8 cellular contexts compared by ENCODE assay signal in the genomic region with DNA sequence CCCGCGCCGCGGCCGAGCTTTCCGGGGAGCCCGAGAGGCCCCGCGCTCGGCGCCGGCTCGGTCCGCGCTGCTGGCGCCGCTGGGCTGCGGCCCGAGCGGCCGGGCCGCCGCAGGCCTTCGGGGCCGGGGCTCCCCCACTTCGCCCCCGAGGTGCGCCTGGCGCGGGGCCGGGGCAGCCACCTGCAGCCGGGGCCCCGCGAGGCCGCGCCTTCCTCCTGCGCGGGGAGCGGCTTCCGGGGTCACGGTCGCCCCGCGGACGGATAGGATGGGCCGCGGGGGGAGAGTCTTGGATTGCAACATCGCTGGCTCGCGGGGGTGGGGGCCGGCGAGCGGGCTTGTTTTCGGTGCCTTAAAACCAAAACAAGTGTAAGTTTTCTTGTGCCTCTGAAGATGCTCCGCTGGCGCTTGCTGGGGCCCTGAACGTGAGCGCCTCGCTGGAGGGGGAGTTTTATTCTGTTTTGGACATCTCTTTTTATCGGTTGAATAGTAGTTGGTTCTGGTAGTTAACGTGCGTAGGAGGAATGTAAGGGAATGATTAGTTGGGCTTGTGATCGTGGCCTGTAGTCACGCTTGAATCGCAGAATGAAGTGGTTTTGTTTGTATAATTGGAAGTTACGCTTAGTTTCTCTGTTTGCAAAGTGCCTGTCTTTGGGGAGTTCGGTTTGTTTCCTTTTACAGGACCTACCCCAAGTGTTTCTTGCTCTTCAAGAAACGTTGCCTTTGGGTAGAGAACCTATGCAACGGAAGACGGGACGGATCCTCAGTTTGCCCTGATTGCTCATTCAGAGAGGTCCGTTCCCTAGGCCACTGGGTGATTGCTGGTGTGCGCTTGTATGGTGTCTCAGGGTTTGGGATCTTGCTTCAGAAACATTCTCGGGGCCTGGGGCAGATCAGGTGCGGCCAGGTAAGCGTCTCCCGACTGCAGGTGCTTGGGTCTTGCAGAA. TPM values are rescaled to one million over a fixed set of nuclear protein-coding genes. Genes with fewer than 3 reads are reported as not detected.
DNase-seq lines count a peak whose midpoint lies in the region; ATAC-seq and TF ChIP-seq lines count a peak whose summit lies in the region.

No MANE protein-coding gene starts in this region.

- H3K4me1 ChIP-seq in MM.1S (ENCODE audit: low read length), result peaks cover 9% of the 10 kb centered on the region
- H3K4me1 ChIP-seq in esophagus muscularis mucosa, result peaks cover 37 to 57% (median 49%) of the 10 kb centered on the region in 4 donors

- TF ChIP-seq CTCF in MM.1S (IDR thresholded peaks at IDR 0.05; ENCODE audit: low read length) (no peak), esophagus muscularis mucosa (IDR thresholded peaks at IDR 0.05) (no peak), neural cell (IDR thresholded peaks at IDR 0.05; ENCODE audit: poor library complexity, severe bottlenecking) (no peak), type B pancreatic cell (conservative IDR thresholded peaks at IDR 0.05) (no peak)

- peaks cover 53% of the 10 kb centered on the region for H3K79me2 ChIP-seq in MM.1S (ENCODE audit: low read length)
- peaks cover 50% of the 10 kb centered on the region for H3K79me2 ChIP-seq in neural cell (replicated peaks; ENCODE audit: insufficient read depth, low read length)

- no peak overlapping the region; the same call in 1 of the 2 replicates for H3K27ac ChIP-seq in MM.1S (ENCODE audit: low read length)
- peak overlapping the region; percentile 92 to 98 (median 95) for H3K27ac ChIP-seq in esophagus muscularis mucosa (replicated peaks in 1 of 4)
- H3K27ac ChIP-seq in neural cell (ENCODE audit: low read length), result peak overlapping the region; percentile 42

- no peak for TF ChIP-seq POLR2A in esophagus muscularis mucosa (IDR thresholded peaks at IDR 0.05; ENCODE audit: low read depth)

- H3K4me3 Mint-ChIP-seq in type B pancreatic cell, result peak overlapping the region; percentile 99

- H3K9me3 ChIP-seq in MM.1S (replicated peaks; ENCODE audit: insufficient read depth, low read length) (no peaks in the 10 kb centered on the region), esophagus muscularis mucosa (no peaks in the 10 kb centered on the region), neural cell (ENCODE audit: low read length) (no peaks in the 10 kb centered on the region)

- H3F3A ChIP-seq in MM.1S (ENCODE audit: insufficient read depth, low read length), result no peaks in the 10 kb centered on the region
- H3F3A ChIP-seq in neural cell (ENCODE audit: insufficient read depth, low read length, poor library complexity, severe bottlenecking), result no peaks in the 10 kb centered on the region

- peaks cover 42% of the 10 kb centered on the region for H4K20me1 ChIP-seq in MM.1S (ENCODE audit: insufficient read depth, low read length)
- peaks cover 45% of the 10 kb centered on the region for H4K20me1 ChIP-seq in neural cell (ENCODE audit: insufficient read depth)

- H3K36me3 ChIP-seq in MM.1S (replicated peaks; ENCODE audit: insufficient read depth, low read length) (no peaks in the 10 kb centered on the region; the same call in 1 of the 2 replicates), esophagus muscularis mucosa (peaks cover 13 to 26% (median 18%) of the 10 kb centered on the region in 4 donors), neural cell (ENCODE audit: insufficient read depth, low read length) (no peaks in the 10 kb centered on the region)

- H3K9me2 ChIP-seq in MM.1S (replicated peaks; ENCODE audit: insufficient read depth, low read length), result no peaks in the 10 kb centered on the region
- H3K9me2 ChIP-seq in neural cell (ENCODE audit: insufficient read depth, low read length), result no peaks in the 10 kb centered on the region

- DNase-seq in AG20443 (ENCODE audit: low spot score), result peak; percentile 59
- DNase-seq in MM.1S, result peak; percentile 36
- DNase-seq in activated T-cell treated with anti-CD3 and anti-CD28 coated beads for 1 hour (ENCODE audit: low read depth), result peak; percentile 40
- no peak for DNase-seq in esophagus muscularis mucosa (ENCODE audit: extremely low spot score)
- no peak for DNase-seq in type B pancreatic cell (ENCODE audit: extremely low spot score, unreplicated experiment)
- no peak for DNase-seq in NCI-H1048 (lab: John Stamatoyannopoulos, UW)

- peaks cover 4% of the 10 kb centered on the region for H3K36me3 Mint-ChIP-seq in type B pancreatic cell

- peak; percentile 14 for ATAC-seq in GM21619 (IDR thresholded peaks at IDR 0.05; ENCODE audit: unreplicated experiment)

- no peaks in the 10 kb centered on the region for H3K27me3 Mint-ChIP-seq in type B pancreatic cell

- intact Hi-C loops in esophagus muscularis mucosa (cut with DNase I), result no loop called here

- no peaks in the 10 kb centered on the region for H3K27me3 ChIP-seq in MM.1S (replicated peaks; ENCODE audit: insufficient read depth, low read length)
- H3K27me3 ChIP-seq in esophagus muscularis mucosa, result no peaks in the 10 kb centered on the region
- H3K27me3 ChIP-seq in neural cell (ENCODE audit: insufficient read depth, low read depth, low read length), result no peaks in the 10 kb centered on the region

- TF ChIP-seq RAD21 in neural cell (conservative IDR thresholded peaks at IDR 0.05), result no peak

- H3K4me1 Mint-ChIP-seq in type B pancreatic cell (ENCODE audit: unreplicated experiment), result no peaks in the 10 kb centered on the region

- H3K4me2 ChIP-seq in MM.1S (ENCODE audit: low read depth, low read length) (peak overlapping the region; percentile 80), neural cell (ENCODE audit: low read length) (peak overlapping the region; percentile 93)

- H3K27ac Mint-ChIP-seq in type B pancreatic cell, result peak overlapping the region; percentile 97

- H3K4me3 ChIP-seq in MM.1S (ENCODE audit: low read length) (peak overlapping the region; percentile 77), esophagus muscularis mucosa (peak overlapping the region; percentile 61 to 91 (median 74)), neural cell (ENCODE audit: low read length) (peak overlapping the region; percentile 81)

- TF ChIP-seq EP300 in esophagus muscularis mucosa (IDR thresholded peaks at IDR 0.05), result no peak
- TF ChIP-seq EP300 in neural cell (conservative IDR thresholded peaks at IDR 0.05; ENCODE audit: poor library complexity, severe bottlenecking), result no peak

- H2AFZ ChIP-seq in MM.1S (ENCODE audit: low read length) (no peak overlapping the region), neural cell (ENCODE audit: low read depth, low read length) (no peak overlapping the region)

- WGBS in esophagus muscularis mucosa, result under 1% methylated on average over 13 of the region's 77 CpGs

- H3K9ac ChIP-seq in MM.1S (ENCODE audit: low read length) (peak overlapping the region; percentile 72), neural cell (ENCODE audit: low read length) (peak overlapping the region; percentile 83)

- H3K9me3 Mint-ChIP-seq in type B pancreatic cell, result no peaks in the 10 kb centered on the region

TF ChIP-seq in neural cell, 6 proteins besides CTCF, POLR2A, EP300 and RAD21:
- peak; percentile 64 for TF ChIP-seq MXI1 (conservative IDR thresholded peaks at IDR 0.05; ENCODE audit: poor library complexity, severe bottlenecking)
- TF ChIP-seq EZH2 (IDR thresholded peaks at IDR 0.05; ENCODE audit: borderline replicate concordance, insufficient read depth, low read length, poor library complexity, severe bottlenecking), result no peak
TF ChIP-seq in neural cell: peak in this region for 1.

RNA-seq across cellular contexts. Expression of a gene that starts 0.7 kb away (rescaled TPM):
- 10 to 100 TPM; 42.8 to 70.5 (median 63.9) TPM for total RNA-seq in esophagus muscularis mucosa
- 111 and 126 TPM in 2 replicates for polyA plus RNA-seq in neural cell
- polyA minus RNA-seq in neural cell, result 88.9 and 97.6 TPM in 2 replicates
- 157 and 170 TPM in 2 replicates for total RNA-seq in type B pancreatic cell (ENCODE audit: low replicate concordance)

RNA-seq across cellular contexts. Expression of a gene that starts 23.3 kb away (rescaled TPM):
- total RNA-seq in esophagus muscularis mucosa (1 to 10 TPM; 1.3 to 4.2 (median 2.3) TPM), type B pancreatic cell (ENCODE audit: low replicate concordance) (5.0 and 6.9 TPM in 2 replicates)
- polyA plus RNA-seq in neural cell, result 65.2 and 93.7 TPM in 2 replicates
- 33.0 and 36.8 TPM in 2 replicates for polyA minus RNA-seq in neural cell

RNA-seq across cellular contexts. Expression of a gene that starts 41.5 kb away (rescaled TPM):
- 100 to 1,000 TPM in 3 of 4 donors, 10 to 100 TPM in 1; 78.2 to 112 (median 106) TPM for total RNA-seq in esophagus muscularis mucosa
- polyA plus RNA-seq in neural cell, result 102 and 106 TPM in 2 replicates
- polyA minus RNA-seq in neural cell, result 45.6 and 52.8 TPM in 2 replicates
- 53.1 and 54.0 TPM in 2 replicates for total RNA-seq in type B pancreatic cell (ENCODE audit: low replicate concordance)

RNA-seq across cellular contexts. Expression of a gene that starts 41.6 kb away (rescaled TPM):
- total RNA-seq in esophagus muscularis mucosa, result 10 to 100 TPM; 54.4 to 70.5 (median 61.1) TPM
- polyA plus RNA-seq in neural cell, result 74.2 and 90.5 TPM in 2 replicates
- polyA minus RNA-seq in neural cell, result 17.7 and 19.2 TPM in 2 replicates
- 55.6 and 68.5 TPM in 2 replicates for total RNA-seq in type B pancreatic cell (ENCODE audit: low replicate concordance)

RNA-seq across cellular contexts. Expression of a gene that starts 54.3 kb away (rescaled TPM):
- total RNA-seq in esophagus muscularis mucosa, result 1 to 10 TPM; 1.7 to 5.3 (median 2.2) TPM
- polyA plus RNA-seq in neural cell, result not detected in 2 replicates
- not detected in 2 replicates for polyA minus RNA-seq in neural cell
- total RNA-seq in type B pancreatic cell (ENCODE audit: low replicate concordance), result not detected in 2 replicates

Comparison
In these comparisons a context has a peak if more than half of its experiments do, and no peak if none do; other contexts are left out.
1. DNase-seq: peak in AG20443 (single experiment), MM.1S (single experiment) and activated T-cell treated with anti-CD3 and anti-CD28 coated beads for 1 hour (single experiment); none in esophagus muscularis mucosa (single experiment), type B pancreatic cell (single experiment) and NCI-H1048 (single experiment).
2. Peak in every context shown above with its lines, with median percentiles within 50 percentile points of each other: H3K4me3 ChIP-seq.